ENCODE assay signal across 8 cellular contexts in genomic region chr1:43763497-43763973, GRCh38. TPM values are rescaled to one million over a fixed set of nuclear protein-coding genes. Genes with fewer than 3 reads are reported as not detected.
DNase-seq lines count a peak whose midpoint lies in the region; ATAC-seq and TF ChIP-seq lines count a peak whose summit lies in the region.

No MANE protein-coding gene starts in this region.

- H3K4me3 ChIP-seq in CD8-positive, alpha-beta memory T cell (ENCODE audit: low read length): no peak overlapping the region

- no peaks in the 10 kb centered on the region for H3K27me3 ChIP-seq in CD8-positive, alpha-beta memory T cell (ENCODE audit: insufficient read depth, low read length, poor library complexity, severe bottlenecking)

- no peaks in the 10 kb centered on the region for H3K27me3 Mint-ChIP-seq in CD8-positive, alpha-beta memory T cell
- no peaks in the 10 kb centered on the region for H3K27me3 Mint-ChIP-seq in activated CD8-positive, alpha-beta T cell treated with anti-CD3 and anti-CD28 coated beads, Interleukin-2, amount 10 ng/mL, durations not matched to agents 7 days and 5 days (ENCODE audit: low read depth)
- peaks cover 3% of the 10 kb centered on the region for H3K27me3 Mint-ChIP-seq in endothelial cell (ENCODE audit: unreplicated experiment)

- peaks cover 4 to 7% (median 6%) of the 10 kb centered on the region in 3 donors for H3K4me1 Mint-ChIP-seq in CD8-positive, alpha-beta memory T cell
- no peaks in the 10 kb centered on the region for H3K4me1 Mint-ChIP-seq in activated CD8-positive, alpha-beta T cell treated with anti-CD3 and anti-CD28 coated beads, Interleukin-2, amount 10 ng/mL, durations not matched to agents 7 days and 5 days (ENCODE audit: low read depth)
- peaks cover 34% of the 10 kb centered on the region for H3K4me1 Mint-ChIP-seq in endothelial cell (ENCODE audit: unreplicated experiment)

- POLR2A ChIA-PET in CD8-positive, alpha-beta memory T cell (lab: Charles Lee): no interaction called here
- POLR2A ChIA-PET in activated CD8-positive, alpha-beta T cell treated with anti-CD3 and anti-CD28 coated beads, Interleukin-2, amount 10 ng/mL, durations not matched to agents 7 days and 5 days (lab: Charles Lee): interaction anchor here (1.6 kb wide), 1 partner anchor 183 kb away, joined by 5 read pairs; no protein-coding TSS in a partner anchor

- no peak overlapping the region for H3K27ac ChIP-seq in CD8-positive, alpha-beta memory T cell (ENCODE audit: low read depth, low read length)

- no peaks in the 10 kb centered on the region for H3K36me3 ChIP-seq in CD8-positive, alpha-beta memory T cell (ENCODE audit: insufficient read depth, low read length)

- TF ChIP-seq CTCF in endothelial cell (IDR thresholded peaks at IDR 0.05; ENCODE audit: unreplicated experiment): peak; percentile 67

- no peaks in the 10 kb centered on the region for H3K9me3 ChIP-seq in CD8-positive, alpha-beta memory T cell (ENCODE audit: low read length)

- H3K27ac Mint-ChIP-seq in CD8-positive, alpha-beta memory T cell: no peak overlapping the region
- H3K27ac Mint-ChIP-seq in activated CD8-positive, alpha-beta T cell treated with anti-CD3 and anti-CD28 coated beads, Interleukin-2, amount 10 ng/mL, durations not matched to agents 7 days and 5 days: no peak overlapping the region
- H3K27ac Mint-ChIP-seq in endothelial cell (ENCODE audit: unreplicated experiment): no peak overlapping the region

- peaks cover 0 to 3% (median 0%) of the 10 kb centered on the region in 3 donors for H3K36me3 Mint-ChIP-seq in CD8-positive, alpha-beta memory T cell
- no peaks in the 10 kb centered on the region for H3K36me3 Mint-ChIP-seq in activated CD8-positive, alpha-beta T cell treated with anti-CD3 and anti-CD28 coated beads, Interleukin-2, amount 10 ng/mL, durations not matched to agents 7 days and 5 days (ENCODE audit: low read depth)
- no peaks in the 10 kb centered on the region for H3K36me3 Mint-ChIP-seq in endothelial cell (ENCODE audit: low read depth, unreplicated experiment)

- ATAC-seq in activated CD8-positive, alpha-beta T cell treated with anti-CD3 and anti-CD28 coated beads, Interleukin-2, amount 10 ng/mL, durations not matched to agents 7 days and 5 days: peak; percentile 78
- ATAC-seq in GM18861 (IDR thresholded peaks at IDR 0.05; ENCODE audit: unreplicated experiment): no peak

- H3K4me1 ChIP-seq in CD8-positive, alpha-beta memory T cell (ENCODE audit: insufficient read depth, low read length): no peaks in the 10 kb centered on the region

- no peaks in the 10 kb centered on the region for H3K9me3 Mint-ChIP-seq in CD8-positive, alpha-beta memory T cell
- no peaks in the 10 kb centered on the region for H3K9me3 Mint-ChIP-seq in activated CD8-positive, alpha-beta T cell treated with anti-CD3 and anti-CD28 coated beads, Interleukin-2, amount 10 ng/mL, durations not matched to agents 7 days and 5 days (ENCODE audit: insufficient read depth)
- no peaks in the 10 kb centered on the region for H3K9me3 Mint-ChIP-seq in endothelial cell (ENCODE audit: unreplicated experiment)

- H3K4me3 Mint-ChIP-seq in CD8-positive, alpha-beta memory T cell: no peak overlapping the region
- H3K4me3 Mint-ChIP-seq in activated CD8-positive, alpha-beta T cell treated with anti-CD3 and anti-CD28 coated beads, Interleukin-2, amount 10 ng/mL, durations not matched to agents 7 days and 5 days: no peak overlapping the region
- no peak overlapping the region for H3K4me3 Mint-ChIP-seq in endothelial cell (ENCODE audit: unreplicated experiment)

- CTCF ChIA-PET in CD8-positive, alpha-beta memory T cell (lab: Charles Lee): interaction anchor here (0.7 to 5.3 kb wide), 9 partner anchors 21 to 284 kb away, joined by 3 to 45 read pairs (median 3); partner anchors contain the start of genes ARTN and IPO13
- CTCF ChIA-PET in activated CD8-positive, alpha-beta T cell treated with anti-CD3 and anti-CD28 coated beads, Interleukin-2, amount 10 ng/mL, durations not matched to agents 7 days and 5 days (lab: Charles Lee): interaction anchor here (0.6 to 13.2 kb wide), 64 partner anchors 9 to 811 kb away, joined by 3 to 506 read pairs (median 5); partner anchors contain the start of genes ARTN, DPH2, IPO13 and KDM4A

- DNase-seq in CD8-positive, alpha-beta memory T cell: peak; percentile 7 to 51 (median 27)
- DNase-seq in HS-5 (ENCODE audit: low read depth) (peak; percentile 68), NCI-H82 treated with DMSO at 0.1 percent for 48 hours (lab: John Stamatoyannopoulos, UW; ENCODE audit: unreplicated experiment) (peak; percentile 85), endothelial cell (ENCODE audit: low spot score) (peak; percentile 67), midbrain (lab: John Stamatoyannopoulos, UW) (peak; percentile 91)
- DNase-seq in activated CD8-positive, alpha-beta T cell treated with anti-CD3 and anti-CD28 coated beads, Interleukin-2, amount 10 ng/mL, durations not matched to agents 7 days and 5 days: peak; percentile 64
- peak; percentile 9 to 10 for DNase-seq in stimulated activated CD8-positive, alpha-beta memory T cell treated with anti-CD3 and anti-CD28 coated beads, Interleukin-7, amount 100 ng/mL, for 1 hour (ENCODE audit: low read depth in 2 of 2)

RNA-seq across cellular contexts. Expression of gene ST3GAL3, which starts 56.2 kb away (rescaled TPM):
- 10 to 100 TPM in 1 of 2 experiments, 1 to 10 TPM in 1; 9.7 to 10.1 TPM for total RNA-seq in CD8-positive, alpha-beta memory T cell
- 9.7 TPM for polyA plus RNA-seq in CD8-positive, alpha-beta memory T cell
- total RNA-seq in activated CD8-positive, alpha-beta T cell treated with anti-CD3 and anti-CD28 coated beads, Interleukin-2, amount 10 ng/mL, durations not matched to agents 7 days and 5 days: 10 to 100 TPM; 20.4 to 23.3 TPM
- total RNA-seq in endothelial cell (ENCODE audit: unreplicated experiment): 14.9 TPM

Comparison
In these comparisons a context has a peak if more than half of its experiments do, and no peak if none do; other contexts are left out.
1. DNase-seq: peak in every context shown above with its lines; median percentile 91 in midbrain; 85 in NCI-H82 treated with DMSO at 0.1 percent for 48 hours; 68 in HS-5; 67 in endothelial cell; 64 in activated CD8-positive, alpha-beta T cell treated with anti-CD3 and anti-CD28 coated beads, Interleukin-2, amount 10 ng/mL, durations not matched to agents 7 days and 5 days; 27 in CD8-positive, alpha-beta memory T cell; 10 in stimulated activated CD8-positive, alpha-beta memory T cell treated with anti-CD3 and anti-CD28 coated beads, Interleukin-7, amount 100 ng/mL, for 1 hour.